8 cellular contexts compared by ENCODE assay signal in genomic region chr14:22099942-22100763, GRCh38.
DNase-seq lines count a peak whose midpoint lies in the region; ATAC-seq lines count a peak whose summit lies in the region.

No MANE protein-coding gene starts in this region.

- no peak overlapping the region for H4K91ac ChIP-seq in trophoblast cell (ENCODE audit: low read depth, low read length)

- DNase-seq in NOMO-1 (lab: John Stamatoyannopoulos, UW; ENCODE audit: unreplicated experiment in 2 of 2) = peak; percentile 15 to 41
- DNase-seq in NOMO-1 treated with dmso at 0.1 percent for 144 hours (lab: John Stamatoyannopoulos, UW; ENCODE audit: unreplicated experiment) = no peak
- peak; percentile 62 for DNase-seq in NCI-H226
- DNase-seq in activated T-cell treated with anti-CD3 and anti-CD28 coated beads, Interleukin-2, amount 50 U/mL, for 4 hours = peak; percentile 43
- DNase-seq in globus pallidus (ENCODE audit: low spot score) = peak; percentile 55
- DNase-seq in trophoblast cell = peak; percentile 58 to 59
- no peak for DNase-seq in NCI-H1436 treated with DMSO at 0.1 percent for 48 hours (lab: John Stamatoyannopoulos, UW)

- H3K27me3 ChIP-seq in trophoblast cell (ENCODE audit: insufficient read depth, low read length) = no peaks in the 10 kb centered on the region

- no peak overlapping the region for H3K4me2 ChIP-seq in trophoblast cell (ENCODE audit: low read length)

- H2BK5ac ChIP-seq in trophoblast cell (ENCODE audit: low read depth, low read length, poor library complexity) = no peak overlapping the region

- H3K27me3 Mint-ChIP-seq in activated T-cell treated with anti-CD3 and anti-CD28 coated beads, Interleukin-2, amount 50 U/mL, for 4 hours (ENCODE audit: low read depth) = no peaks in the 10 kb centered on the region

- no peak overlapping the region for H2AFZ ChIP-seq in trophoblast cell (ENCODE audit: insufficient read depth, low read length, poor library complexity)

- H3K9me3 Mint-ChIP-seq in activated T-cell treated with anti-CD3 and anti-CD28 coated beads, Interleukin-2, amount 50 U/mL, for 4 hours = no peaks in the 10 kb centered on the region

- no peak overlapping the region for H2BK120ac ChIP-seq in trophoblast cell (ENCODE audit: insufficient read depth, low read length, poor library complexity)

- no peak overlapping the region for H3K4me3 Mint-ChIP-seq in activated T-cell treated with anti-CD3 and anti-CD28 coated beads, Interleukin-2, amount 50 U/mL, for 4 hours

- no peak overlapping the region for H4K8ac ChIP-seq in trophoblast cell (ENCODE audit: low read depth, low read length)

- H3K14ac ChIP-seq in trophoblast cell (ENCODE audit: low read length) = no peak overlapping the region

- H3K9ac ChIP-seq in trophoblast cell (ENCODE audit: low read length) = no peak overlapping the region

- no peaks in the 10 kb centered on the region for H3K79me1 ChIP-seq in trophoblast cell (ENCODE audit: low read length)

- no peak overlapping the region for H2AK5ac ChIP-seq in trophoblast cell (ENCODE audit: low read length)

- no CpG with 5 or more reads among the region's 11 CpGs for WGBS in trophoblast cell (ENCODE audit: extremely low coverage, insufficient coverage, insufficient read length)

- no peaks in the 10 kb centered on the region for H3K36me3 Mint-ChIP-seq in activated T-cell treated with anti-CD3 and anti-CD28 coated beads, Interleukin-2, amount 50 U/mL, for 4 hours (ENCODE audit: insufficient read depth)

- peak; percentile 71 for ATAC-seq in HG02610 (IDR thresholded peaks at IDR 0.05; ENCODE audit: unreplicated experiment)
- ATAC-seq in activated T-cell treated with anti-CD3 and anti-CD28 coated beads, Interleukin-2, amount 50 U/mL, for 4 hours = peak; percentile 66 to 82

- no peak overlapping the region for H3K4ac ChIP-seq in trophoblast cell (ENCODE audit: low read depth, low read length)

- H3K27ac ChIP-seq in trophoblast cell (ENCODE audit: low read depth, low read length) = no peak overlapping the region

- no peak overlapping the region for H2BK12ac ChIP-seq in trophoblast cell (ENCODE audit: low read length)

- no peak overlapping the region for H3K4me3 ChIP-seq in trophoblast cell (ENCODE audit: low read depth, low read length)

- no peaks in the 10 kb centered on the region for H3K4me1 ChIP-seq in trophoblast cell (ENCODE audit: control insufficient read depth in 1 of 2, insufficient read depth in 2 of 2, low read length in 2 of 2)

- no peak overlapping the region for H3K23ac ChIP-seq in trophoblast cell (ENCODE audit: low read length)

- no peaks in the 10 kb centered on the region for H3K36me3 ChIP-seq in trophoblast cell (ENCODE audit: control insufficient read depth in 1 of 2, insufficient read depth in 2 of 2, low read length in 2 of 2)

- peaks cover 34% of the 10 kb centered on the region for H3K4me1 Mint-ChIP-seq in activated T-cell treated with anti-CD3 and anti-CD28 coated beads, Interleukin-2, amount 50 U/mL, for 4 hours (ENCODE audit: low read depth)

- H4K12ac ChIP-seq in trophoblast cell (ENCODE audit: low read depth, low read length) = no peak overlapping the region

- H3K79me2 ChIP-seq in trophoblast cell (ENCODE audit: control insufficient read depth, insufficient read depth, low read length, poor library complexity) = no peaks in the 10 kb centered on the region

- no peak overlapping the region for H3K18ac ChIP-seq in trophoblast cell (ENCODE audit: low read length)

- H3K9me3 ChIP-seq in trophoblast cell (ENCODE audit: insufficient read depth, low read depth, low read length) = no peaks in the 10 kb centered on the region

Comparison
In these comparisons a context has a peak if more than half of its experiments do, and no peak if none do; other contexts are left out.
1. DNase-seq: peak in NOMO-1 (2 of 2), NCI-H226 (single experiment), activated T-cell treated with anti-CD3 and anti-CD28 coated beads, Interleukin-2, amount 50 U/mL, for 4 hours (single experiment), globus pallidus (single experiment) and trophoblast cell (2 of 2); none in NOMO-1 treated with dmso at 0.1 percent for 144 hours (single experiment) and NCI-H1436 treated with DMSO at 0.1 percent for 48 hours (single experiment).